Comparison of ENCODE assay signal across 1 cellular context in genomic region chr11:65439331-65440181, GRCh38.
TF ChIP-seq lines count a peak whose summit lies in the region.

No MANE protein-coding gene starts in this region.

TF ChIP-seq in HepG2, 621 proteins besides CTCF, POLR2A, EP300 and RAD21:
- TF ChIP-seq ZNF510 (CRISPR knock-in tag; IDR thresholded peaks at IDR 0.05; ENCODE audit: low read depth) = no peak
- TF ChIP-seq, protein P1, sequence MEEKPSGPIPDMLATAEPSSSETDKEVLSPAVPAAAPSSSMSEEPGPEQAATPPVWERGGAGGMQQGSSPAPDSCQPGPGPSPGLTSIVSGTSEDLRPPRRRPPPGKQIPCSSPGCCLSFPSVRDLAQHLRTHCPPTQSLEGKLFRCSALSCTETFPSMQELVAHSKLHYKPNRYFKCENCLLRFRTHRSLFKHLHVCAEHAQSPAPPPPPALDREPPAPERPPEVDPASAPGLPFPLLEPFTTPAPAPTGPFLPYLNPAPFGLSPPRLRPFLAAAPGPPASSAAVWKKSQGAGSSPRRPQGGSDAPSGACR (CRISPR knock-in tag; IDR thresholded peaks at IDR 0.05) = 0 out of 2 replicates have a peak, but pooled peaks have one; percentile 33
- TF ChIP-seq YY1 (IDR thresholded peaks at IDR 0.05; ENCODE audit: insufficient read depth, insufficient replicate concordance, low read depth, low read length) = no peak
- TF ChIP-seq ZNF589 (CRISPR knock-in tag; conservative IDR thresholded peaks at IDR 0.05) = no peak
- peak; percentile 57 for TF ChIP-seq POLR2G (IDR thresholded peaks at IDR 0.05; ENCODE audit: low read depth, low read length)
- TF ChIP-seq RBM22 (optimal IDR thresholded peaks at IDR 0.05; ENCODE audit: low read length) = peak; percentile 74
- TF ChIP-seq ZNF576 (CRISPR knock-in tag; IDR thresholded peaks at IDR 0.05) = no peak
- TF ChIP-seq NCOR1 (IDR thresholded peaks at IDR 0.05; ENCODE audit: borderline replicate concordance, low read length) = no peak
- TF ChIP-seq, protein P2, sequence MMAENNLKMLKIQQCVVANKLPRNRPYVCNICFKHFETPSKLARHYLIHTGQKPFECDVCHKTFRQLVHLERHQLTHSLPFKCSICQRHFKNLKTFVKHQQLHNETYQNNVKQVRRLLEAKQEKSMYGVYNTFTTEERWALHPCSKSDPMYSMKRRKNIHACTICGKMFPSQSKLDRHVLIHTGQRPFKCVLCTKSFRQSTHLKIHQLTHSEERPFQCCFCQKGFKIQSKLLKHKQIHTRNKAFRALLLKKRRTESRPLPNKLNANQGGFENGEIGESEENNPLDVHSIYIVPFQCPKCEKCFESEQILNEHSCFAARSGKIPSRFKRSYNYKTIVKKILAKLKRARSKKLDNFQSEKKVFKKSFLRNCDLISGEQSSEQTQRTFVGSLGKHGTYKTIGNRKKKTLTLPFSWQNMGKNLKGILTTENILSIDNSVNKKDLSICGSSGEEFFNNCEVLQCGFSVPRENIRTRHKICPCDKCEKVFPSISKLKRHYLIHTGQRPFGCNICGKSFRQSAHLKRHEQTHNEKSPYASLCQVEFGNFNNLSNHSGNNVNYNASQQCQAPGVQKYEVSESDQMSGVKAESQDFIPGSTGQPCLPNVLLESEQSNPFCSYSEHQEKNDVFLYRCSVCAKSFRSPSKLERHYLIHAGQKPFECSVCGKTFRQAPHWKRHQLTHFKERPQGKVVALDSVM (CRISPR knock-in tag; IDR thresholded peaks at IDR 0.05) = peak; percentile 62; the same call in 1 of the 2 replicates
- peak; percentile 63 for TF ChIP-seq AGO2 (optimal IDR thresholded peaks at IDR 0.05; ENCODE audit: low read depth, low read length)
- no peak for TF ChIP-seq NR1H2 (CRISPR knock-in tag; IDR thresholded peaks at IDR 0.05; ENCODE audit: borderline replicate concordance, low read depth)
- TF ChIP-seq AFF4 (CRISPR knock-in tag; IDR thresholded peaks at IDR 0.05) = peak; percentile 34; the same call in 1 of the 2 replicates
- no peak for TF ChIP-seq CENPT (CRISPR knock-in tag; IDR thresholded peaks at IDR 0.05; ENCODE audit: low read depth)
- no peak for TF ChIP-seq KLF6 (CRISPR knock-in tag; IDR thresholded peaks at IDR 0.05)
- TF ChIP-seq ZNF639 (CRISPR knock-in tag; conservative IDR thresholded peaks at IDR 0.05) = no peak
- TF ChIP-seq RBFOX2 (IDR thresholded peaks at IDR 0.05; ENCODE audit: low read depth, low read length) = peak; percentile 74
- TF ChIP-seq POLR2AphosphoS5 (IDR thresholded peaks at IDR 0.05; ENCODE audit: low read depth, low read length) = 0 out of 2 replicates have a peak, but pooled peaks have one; percentile 7
TF ChIP-seq in HepG2: peak in this region for 8.
